ENCODE assay signal across 2 cellular contexts in genomic region chr12:98509063-98509462, GRCh38.
TF ChIP-seq lines count a peak whose summit lies in the region.

No MANE protein-coding gene starts in this region.

TF ChIP-seq in SK-N-SH, 30 proteins besides CTCF, POLR2A, EP300 and RAD21:
- no peak for TF ChIP-seq ELF1 (IDR thresholded peaks at IDR 0.05)

TF ChIP-seq in GM12891, 5 proteins besides CTCF, POLR2A, EP300 and RAD21:
- TF ChIP-seq POLR2AphosphoS5 (IDR thresholded peaks at IDR 0.05; ENCODE audit: low read depth, low read length), result no peak
- no peak for TF ChIP-seq SPI1 (IDR thresholded peaks at IDR 0.05; ENCODE audit: low read depth, low read length)
- TF ChIP-seq PAX5 (IDR thresholded peaks at IDR 0.05; ENCODE audit: insufficient read depth, low read length, severe bottlenecking), result no peak
- TF ChIP-seq TAF1 (IDR thresholded peaks at IDR 0.05; ENCODE audit: low read depth, low read length), result no peak
- no peak for TF ChIP-seq POU2F2 (IDR thresholded peaks at IDR 0.05; ENCODE audit: low read depth, low read length)
